1 cellular context compared by ENCODE assay signal in genomic region chr16:2534335-2534734, GRCh38.
TF ChIP-seq lines count a peak whose summit lies in the region.

No MANE protein-coding gene starts in this region.

TF ChIP-seq in K562, 482 proteins besides CTCF, POLR2A, EP300 and RAD21:
- TF ChIP-seq HDAC2 (IDR thresholded peaks at IDR 0.05) = 0 out of 2 replicates have a peak, but pooled peaks have one; percentile 35
- TF ChIP-seq KDM1A (IDR thresholded peaks at IDR 0.05) = peak in 1 of 2 experiments; percentile 56; a peak in 2 of 4 replicates
- TF ChIP-seq RBM25 (IDR thresholded peaks at IDR 0.05; ENCODE audit: low read depth, low read length, severe bottlenecking) = peak; percentile 73
- TF ChIP-seq BCOR (IDR thresholded peaks at IDR 0.05) = peak; percentile 80
